In the genomic region with DNA sequence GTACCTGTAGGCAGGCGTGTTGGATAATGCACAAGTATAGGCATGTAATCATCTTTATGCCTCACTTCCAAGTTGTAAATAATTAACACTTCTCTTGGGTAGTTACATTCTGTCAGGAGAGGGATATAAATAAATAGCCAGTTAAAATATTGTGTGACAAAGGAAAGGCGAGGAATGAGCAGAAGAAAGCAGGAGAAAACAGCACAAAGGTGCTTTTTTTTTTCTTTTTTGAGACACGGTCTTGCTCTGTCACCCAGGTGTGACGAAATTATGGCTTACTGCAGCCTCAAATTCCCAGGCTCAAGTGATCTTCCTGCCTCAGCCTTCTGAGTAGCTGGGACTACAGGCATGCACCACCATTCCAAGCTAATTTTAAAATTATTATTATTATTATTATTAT, we compare ENCODE assay signal across 17 cellular contexts.
A peak's percentile ranks its signal among the peaks of the same experiment; 100 is the strongest.
DNase-seq lines count a peak whose midpoint lies in the region; ATAC-seq, FAIRE-seq and TF ChIP-seq lines count a peak whose summit lies in the region.
"Had no signal": no experiment of that assay in that cellular context is flagged by ENCODE, and none has a peak within 500 bp of the region (broad histone marks: within the 10 kb centered on the region; RNA-seq: fewer than 3 reads in every experiment).

No MANE protein-coding gene starts in this region.

- no peaks in the 10 kb centered on the region; a peak in 1 of 4 replicates for H3K36me3 ChIP-seq in GM12878 (ENCODE audit: control insufficient read depth in 2 of 2, insufficient read depth in 2 of 2, low read length in 1 of 2)
- H3K36me3 ChIP-seq in suprapubic skin = no peaks in the 10 kb centered on the region

- intact Hi-C loops in GM12878 (cut with micrococcal nuclease; ENCODE audit: unreplicated experiment) = loop anchor here (1.0 to 10.0 kb wide), 3 partner anchors 594 to 1080 kb away; no protein-coding TSS in a partner anchor

- H3K27me3 ChIP-seq in GM12878 (replicated peaks in 1 of 2; ENCODE audit: control insufficient read depth in 2 of 2, insufficient read depth in 2 of 2, low read length in 1 of 2) (no peaks in the 10 kb centered on the region), suprapubic skin (no peaks in the 10 kb centered on the region)

- SMC1A ChIA-PET in GM12878 (lab: Charles Lee; ENCODE audit: uncharacterized antibody, unreplicated experiment) = interaction anchor here (0.8 to 4.7 kb wide), 10 partner anchors 8 to 787 kb away, joined by 3 to 20 read pairs (median 4); no protein-coding TSS in a partner anchor

- H3K4me2 ChIP-seq in GM12878 (ENCODE audit: control insufficient read depth, insufficient read depth) = no peak overlapping the region

- ATAC-seq in GM12878 (no peak), GM19328 (IDR thresholded peaks at IDR 0.05; ENCODE audit: unreplicated experiment) (no peak), GM18517 (IDR thresholded peaks at IDR 0.05; ENCODE audit: unreplicated experiment) (no peak)

- no peak overlapping the region for H3K4me3 ChIP-seq in GM12878
- H3K4me3 ChIP-seq in suprapubic skin = no peak overlapping the region
- H3K4me3 ChIP-seq: GM23248 had no signal

- no TSS peak for BruUV-seq in GM12878 (replicated peaks; lab: Mats Ljungman, UMichigan)

- no peak overlapping the region for H2AFZ ChIP-seq in GM12878 (ENCODE audit: control insufficient read depth, low read depth, low read length)
- H2AFZ ChIP-seq: GM23248 had no signal

- TF ChIP-seq EP300 in GM12878 (IDR thresholded peaks at IDR 0.05; ENCODE audit: borderline replicate concordance in 1 of 2, control insufficient read depth in 1 of 2, low read depth in 2 of 2, low read length in 2 of 2) = no peak
- TF ChIP-seq EP300 in suprapubic skin (IDR thresholded peaks at IDR 0.05) = no peak

- TF ChIP-seq CTCF in GM12878 (IDR thresholded peaks at IDR 0.05 in 2 of 3, conservative IDR thresholded peaks at IDR 0.05 in 1 of 3; ENCODE audit: control insufficient read depth in 2 of 3, extremely low read depth in 1 of 3, insufficient read depth in 1 of 3, low read depth in 3 of 3, low read length in 3 of 3) = no peak
- TF ChIP-seq CTCF in suprapubic skin (IDR thresholded peaks at IDR 0.05) = no peak

- peak; percentile 64 for FAIRE-seq in GM12878 (lab: Jason Lieb, UNC)
- FAIRE-seq: H1 had no signal

- POLR2A ChIA-PET in GM12878 (lab: Charles Lee) = no interaction called here

- DNase-seq in DMS79 treated with DMSO at 0.1 percent for 48 hours (lab: John Stamatoyannopoulos, UW) (peak; percentile 2), GM12878 (ENCODE audit: low read depth, low spot score) (no peak), kidney glomerular epithelial cell (lab: John Stamatoyannopoulos, UW) (peak; percentile 15), renal cortical epithelial cell (ENCODE audit: low read depth) (peak; percentile 92), suprapubic skin (ENCODE audit: low spot score in 2 of 2) (no peak), activated gamma-delta T cell (lab: John Stamatoyannopoulos, UW) (no peak)
- DNase-seq: C1 segment of cervical spinal cord; CD4-positive, alpha-beta memory T cell; COR-L47; DMS153; GF-D8; GM23248; H7; HCEC 1CT had no signal

- H3K9ac ChIP-seq in GM12878 (ENCODE audit: control insufficient read depth, insufficient read depth, low read length) = no peak overlapping the region
- H3K9ac ChIP-seq: GM23248 had no signal

- H4K20me1 ChIP-seq in GM12878 (ENCODE audit: control insufficient read depth, insufficient read depth) = no peaks in the 10 kb centered on the region

- H3K4me1 ChIP-seq in GM12878 (ENCODE audit: control insufficient read depth, insufficient read depth, low read length) = peaks cover 8% of the 10 kb centered on the region
- peaks cover 4% of the 10 kb centered on the region for H3K4me1 ChIP-seq in suprapubic skin

- RAD21 ChIA-PET in GM12878 (lab: Charles Lee; ENCODE audit: unreplicated experiment) = interaction anchor here (0.7 to 1.4 kb wide), 2 partner anchors 762 to 1081 kb away, joined by 3 to 4 read pairs; no protein-coding TSS in a partner anchor

- TF ChIP-seq POLR2A in GM12878 (IDR thresholded peaks at IDR 0.05; ENCODE audit: low read depth, low read length) (no peak), suprapubic skin (IDR thresholded peaks at IDR 0.05) (no peak)

- 33% methylated on average over 4 of the region's 4 CpGs for WGBS in GM12878 (ENCODE audit: insufficient coverage, insufficient replicate concordance, low lambda C conversion rate, missing lambda C conversion rate)
- 84% methylated on average over 4 of the region's 4 CpGs for WGBS in suprapubic skin

- H3K9me3 ChIP-seq in GM12878 (replicated peaks; ENCODE audit: control insufficient read depth, insufficient read depth, low read length) (peaks cover 7% of the 10 kb centered on the region; the same call in 2 of the 3 replicates), suprapubic skin (no peaks in the 10 kb centered on the region)

- H3K79me2 ChIP-seq in GM12878 (ENCODE audit: control insufficient read depth, insufficient read depth, low read length) = no peaks in the 10 kb centered on the region

- CTCF ChIA-PET in GM12878 (lab: Yijun Ruan, JAX) = interaction anchor here (0.6 to 4.4 kb wide), 9 partner anchors 12 to 1079 kb away, joined by 3 to 23 read pairs (median 4); partner anchors contain the start of gene ZNF438

- in situ Hi-C loops in GM12878 (cut with MboI) = no loop called here

- TF ChIP-seq RAD21 in GM12878 (IDR thresholded peaks at IDR 0.05; ENCODE audit: insufficient read depth, low read depth, low read length) = no peak

- H3K27ac ChIP-seq in GM12878 (ENCODE audit: control insufficient read depth, insufficient read depth) (no peak overlapping the region), suprapubic skin (no peak overlapping the region)
- H3K27ac ChIP-seq: GM23248 had no signal

TF ChIP-seq in GM12878, 131 proteins besides CTCF, POLR2A, EP300 and RAD21:
- TF ChIP-seq PAX5 (IDR thresholded peaks at IDR 0.05; ENCODE audit: borderline replicate concordance, low read depth, low read length) (peak; percentile 53; the same call in 1 of the 2 replicates), RAD51 (IDR thresholded peaks at IDR 0.05) (no peak)

Comparison
In these comparisons a context has a peak if more than half of its experiments do, and no peak if none do; other contexts are left out.
1. DNase-seq: peak in DMS79 treated with DMSO at 0.1 percent for 48 hours (single experiment), kidney glomerular epithelial cell (single experiment) and renal cortical epithelial cell (single experiment); none in GM12878 (single experiment), suprapubic skin (0 of 2) and activated gamma-delta T cell (single experiment).